In the genomic region with DNA sequence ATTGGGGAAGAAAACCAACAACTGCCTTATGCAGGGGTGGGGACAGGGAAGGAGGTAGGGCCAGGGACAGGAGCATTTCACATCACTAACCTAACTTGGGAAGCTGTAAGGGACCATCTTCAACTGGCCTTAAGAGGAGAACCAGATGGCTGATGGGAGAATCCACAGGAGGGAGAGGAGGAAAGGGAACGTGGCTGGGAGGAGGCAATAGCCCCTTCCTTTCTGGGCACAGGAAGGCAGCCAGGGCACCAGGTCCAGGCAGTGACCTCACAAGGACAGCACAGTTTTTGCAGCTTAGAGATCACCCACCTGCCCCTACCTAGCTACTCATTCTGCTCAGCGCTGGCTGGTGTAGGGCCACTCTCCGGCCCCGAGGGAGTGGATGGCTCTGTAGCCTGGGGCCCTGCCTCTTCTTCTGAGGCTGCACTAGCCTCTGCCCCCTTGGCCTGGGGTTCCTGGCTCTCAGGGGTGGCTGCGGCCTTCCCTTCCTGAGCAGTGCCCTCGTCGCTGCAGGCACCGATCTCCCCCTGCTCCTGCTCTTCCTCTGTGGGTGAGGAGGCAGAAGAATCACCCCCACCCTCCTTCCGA, we compare ENCODE assay signal across 7 cellular contexts. TPM values are rescaled to one million over a fixed set of nuclear protein-coding genes. Genes with fewer than 3 reads are reported as not detected.
DNase-seq lines count a peak whose midpoint lies in the region; ATAC-seq and TF ChIP-seq lines count a peak whose summit lies in the region.

No MANE protein-coding gene starts in this region.

- peak; percentile 6; the same call in 1 of the 3 replicates for ATAC-seq in RWPE2 (ENCODE audit: low read depth)
- no peak for ATAC-seq in GM21447 (IDR thresholded peaks at IDR 0.05; ENCODE audit: unreplicated experiment)
- no peak for ATAC-seq in HG03025 (IDR thresholded peaks at IDR 0.05; ENCODE audit: low FRiP score, unreplicated experiment)
- ATAC-seq in GM19351 (IDR thresholded peaks at IDR 0.05; ENCODE audit: unreplicated experiment), result no peak

- H3K9me3 ChIP-seq in RWPE2 (ENCODE audit: severe bottlenecking) (no peaks in the 10 kb centered on the region), fibroblast of lung (ENCODE audit: control insufficient read depth, insufficient read depth, low read depth, low read length) (no peaks in the 10 kb centered on the region), skeletal muscle satellite cell (replicated peaks; ENCODE audit: low read length) (no peaks in the 10 kb centered on the region)

- peaks cover 5% of the 10 kb centered on the region for H3K79me2 ChIP-seq in fibroblast of lung (ENCODE audit: control insufficient read depth, insufficient read depth, low read length)

- no peak overlapping the region for H3K9ac ChIP-seq in fibroblast of lung (ENCODE audit: insufficient read depth, low read length)
- H3K9ac ChIP-seq in skeletal muscle satellite cell (ENCODE audit: low read depth, low read length), result peak overlapping the region; percentile 81

- no peaks in the 10 kb centered on the region for H4K20me1 ChIP-seq in fibroblast of lung (ENCODE audit: control insufficient read depth, extremely low read depth, insufficient read depth, low read length)

- TF ChIP-seq CTCF in RWPE2 (IDR thresholded peaks at IDR 0.05; ENCODE audit: poor library complexity, severe bottlenecking) (no peak), fibroblast of lung (conservative IDR thresholded peaks at IDR 0.05 in 1 of 2, IDR thresholded peaks at IDR 0.05 in 1 of 2; ENCODE audit: low read depth in 1 of 2, low read length in 2 of 2) (no peak)

- H3K4me1 ChIP-seq in RWPE2 (ENCODE audit: insufficient read depth, poor library complexity, severe bottlenecking) (peaks cover 5% of the 10 kb centered on the region), fibroblast of lung (ENCODE audit: control insufficient read depth, extremely low read depth, insufficient read depth, low read length) (peaks cover 5% of the 10 kb centered on the region), skeletal muscle satellite cell (ENCODE audit: control insufficient read depth, insufficient read depth, low read length) (peaks cover 9% of the 10 kb centered on the region)

- H2AFZ ChIP-seq in fibroblast of lung (ENCODE audit: low read length), result no peak overlapping the region

- H3K36me3 ChIP-seq in RWPE2 (ENCODE audit: low read depth), result peaks cover 19% of the 10 kb centered on the region
- peaks cover 5% of the 10 kb centered on the region for H3K36me3 ChIP-seq in fibroblast of lung (ENCODE audit: control insufficient read depth, insufficient read depth, low read length)
- H3K36me3 ChIP-seq in skeletal muscle satellite cell (ENCODE audit: insufficient read depth, low read length), result peaks cover 45% of the 10 kb centered on the region

- in situ Hi-C loops in GM18951 (cut with MboI; ENCODE audit: low sequenced_read_pairs, unreplicated experiment), result no loop called here

- DNase-seq in RWPE2 (ENCODE audit: low spot score), result no peak
- DNase-seq in fibroblast of lung (ENCODE audit: low read depth in 2 of 2), result no peak

- H3K27ac ChIP-seq in RWPE2 (ENCODE audit: poor library complexity, severe bottlenecking) (no peak overlapping the region), fibroblast of lung (ENCODE audit: insufficient read depth, low read length) (no peak overlapping the region)

- H3K4me2 ChIP-seq in fibroblast of lung (ENCODE audit: extremely low read depth, insufficient read depth, low read length), result peak overlapping the region; percentile 49
- peak overlapping the region; percentile 91 for H3K4me2 ChIP-seq in skeletal muscle satellite cell (ENCODE audit: low read length)

- H3K27me3 ChIP-seq in RWPE2 (ENCODE audit: insufficient read depth, poor library complexity, severe bottlenecking) (no peaks in the 10 kb centered on the region), fibroblast of lung (ENCODE audit: control insufficient read depth, insufficient read depth, low read length) (peaks cover 3% of the 10 kb centered on the region), skeletal muscle satellite cell (ENCODE audit: control insufficient read depth, insufficient read depth, low read length) (peaks cover 3% of the 10 kb centered on the region)

- peak; percentile 35 for TF ChIP-seq POLR2A in GM18951 (IDR thresholded peaks at IDR 0.05; ENCODE audit: extremely low read depth, insufficient read depth, insufficient read length)

- peak overlapping the region; percentile 75 for H3K4me3 ChIP-seq in RWPE2 (ENCODE audit: severe bottlenecking)
- peak overlapping the region; percentile 38 to 71 (median 58) for H3K4me3 ChIP-seq in fibroblast of lung (replicated peaks in 1 of 4; ENCODE audit: control extremely low read depth in 1 of 4, insufficient read depth in 1 of 4, low read depth in 3 of 4, low read length in 4 of 4)
- peak overlapping the region; percentile 76 for H3K4me3 ChIP-seq in skeletal muscle satellite cell (ENCODE audit: low read length)

RNA-seq across cellular contexts. Expression of gene MARCKSL1, which starts 1.7 kb away (rescaled TPM):
- 11.7 and 33.1 TPM in 2 replicates for total RNA-seq in fibroblast of lung
- polyA plus RNA-seq in fibroblast of lung, result 79.1 and 107 TPM in 2 replicates
- 69.7 and 85.1 TPM in 2 replicates for polyA plus RNA-seq in fibroblast of lung (2012)
- polyA minus RNA-seq in fibroblast of lung (ENCODE audit: low replicate concordance), result 61.8 and 88.9 TPM in 2 replicates
- total RNA-seq in skeletal muscle satellite cell (2012; rRNA removed), result 2.8 and 9.8 TPM in 2 replicates

RNA-seq across cellular contexts. Expression of gene FAM229A, which starts 27.9 kb away (rescaled TPM):
- total RNA-seq in fibroblast of lung, result 0.77 and 0.99 TPM in 2 replicates
- 0.53 and 0.77 TPM in 2 replicates for polyA plus RNA-seq in fibroblast of lung
- 0.59 and 0.65 TPM in 2 replicates for polyA plus RNA-seq in fibroblast of lung (2012)
- polyA minus RNA-seq in fibroblast of lung (ENCODE audit: low replicate concordance), result 0.37 and 1.2 TPM in 2 replicates
- total RNA-seq in skeletal muscle satellite cell (2012; rRNA removed), result 0.66 and 0.76 TPM in 2 replicates

RNA-seq across cellular contexts. Expression of gene TSSK3, which starts 28.0 kb away (rescaled TPM):
- 0.50 and 0.51 TPM in 2 replicates for total RNA-seq in fibroblast of lung
- 0.35 and 0.58 TPM in 2 replicates for polyA plus RNA-seq in fibroblast of lung
- 0.74 and 0.75 TPM in 2 replicates for polyA plus RNA-seq in fibroblast of lung (2012)
- not detected in 2 replicates for polyA minus RNA-seq in fibroblast of lung (ENCODE audit: low replicate concordance)
- total RNA-seq in skeletal muscle satellite cell (2012; rRNA removed), result 0.87 and 1.3 TPM in 2 replicates

RNA-seq across cellular contexts. Expression of gene HDAC1, which starts 42.5 kb away (rescaled TPM):
- 86.3 and 100 TPM in 2 replicates for total RNA-seq in fibroblast of lung
- polyA plus RNA-seq in fibroblast of lung, result 143 and 159 TPM in 2 replicates
- 139 and 157 TPM in 2 replicates for polyA plus RNA-seq in fibroblast of lung (2012)
- polyA minus RNA-seq in fibroblast of lung (ENCODE audit: low replicate concordance), result 72.1 and 76.9 TPM in 2 replicates
- total RNA-seq in skeletal muscle satellite cell (2012; rRNA removed), result 27.5 and 29.7 TPM in 2 replicates

RNA-seq across cellular contexts. Expression of gene BSDC1, which starts 59.9 kb away (rescaled TPM):
- total RNA-seq in fibroblast of lung, result 48.5 and 55.5 TPM in 2 replicates
- polyA plus RNA-seq in fibroblast of lung, result 42.4 and 42.8 TPM in 2 replicates
- 30.6 and 34.9 TPM in 2 replicates for polyA plus RNA-seq in fibroblast of lung (2012)
- polyA minus RNA-seq in fibroblast of lung (ENCODE audit: low replicate concordance), result 32.2 and 33.6 TPM in 2 replicates
- 38.7 and 40.8 TPM in 2 replicates for total RNA-seq in skeletal muscle satellite cell (2012; rRNA removed)
